In genomic region chr17:78325076-78325712, GRCh38 we compare ENCODE assay signal across 1 cellular context.
TF ChIP-seq lines count a peak whose summit lies in the region.

No MANE protein-coding gene starts in this region.

TF ChIP-seq in GM23338, 12 proteins besides CTCF, POLR2A, EP300 and RAD21 (continued from another document):
- TF ChIP-seq ZNF462 (CRISPR knock-in tag; IDR thresholded peaks at IDR 0.05) (no peak), CREB1 (CRISPR knock-in tag; IDR thresholded peaks at IDR 0.05; ENCODE audit: low read depth) (no peak), ZNF114 (CRISPR knock-in tag; IDR thresholded peaks at IDR 0.05) (no peak), POLR2AphosphoS5 (IDR thresholded peaks at IDR 0.05; ENCODE audit: low read depth) (no peak)
